In genomic region chr2:98769784-98770183, GRCh38 we compare ENCODE assay signal across 8 cellular contexts.
A peak's percentile ranks its signal among the peaks of the same experiment; 100 is the strongest.
DNase-seq lines count a peak whose midpoint lies in the region.

No MANE protein-coding gene starts in this region.

- peak; percentile 94 for DNase-seq in COLO668 (lab: John Stamatoyannopoulos, UW; ENCODE audit: unreplicated experiment)
- peak; percentile 54 to 67 for DNase-seq in NCI-H187 (lab: John Stamatoyannopoulos, UW)
- peak; percentile 43 for DNase-seq in T-helper 9 cell
- peak; percentile 73 for DNase-seq in islet precursor cell
- no peak for DNase-seq in activated CD4-positive, CD25-positive, alpha-beta regulatory T cell (lab: John Stamatoyannopoulos, UW)
- no peak for DNase-seq in putamen (ENCODE audit: low spot score)
- DNase-seq in GDM1 (lab: John Stamatoyannopoulos, UW) = no peak
- DNase-seq in MV-4-11 (lab: John Stamatoyannopoulos, UW) = no peak

Comparison
In these comparisons a context has a peak if more than half of its experiments do, and no peak if none do; other contexts are left out.
1. DNase-seq: peak in COLO668 (single experiment), NCI-H187 (2 of 2), T-helper 9 cell (single experiment) and islet precursor cell (single experiment); none in activated CD4-positive, CD25-positive, alpha-beta regulatory T cell (0 of 4), putamen (single experiment), GDM1 (single experiment) and MV-4-11 (single experiment).